8 cellular contexts compared by ENCODE assay signal in the genomic region with DNA sequence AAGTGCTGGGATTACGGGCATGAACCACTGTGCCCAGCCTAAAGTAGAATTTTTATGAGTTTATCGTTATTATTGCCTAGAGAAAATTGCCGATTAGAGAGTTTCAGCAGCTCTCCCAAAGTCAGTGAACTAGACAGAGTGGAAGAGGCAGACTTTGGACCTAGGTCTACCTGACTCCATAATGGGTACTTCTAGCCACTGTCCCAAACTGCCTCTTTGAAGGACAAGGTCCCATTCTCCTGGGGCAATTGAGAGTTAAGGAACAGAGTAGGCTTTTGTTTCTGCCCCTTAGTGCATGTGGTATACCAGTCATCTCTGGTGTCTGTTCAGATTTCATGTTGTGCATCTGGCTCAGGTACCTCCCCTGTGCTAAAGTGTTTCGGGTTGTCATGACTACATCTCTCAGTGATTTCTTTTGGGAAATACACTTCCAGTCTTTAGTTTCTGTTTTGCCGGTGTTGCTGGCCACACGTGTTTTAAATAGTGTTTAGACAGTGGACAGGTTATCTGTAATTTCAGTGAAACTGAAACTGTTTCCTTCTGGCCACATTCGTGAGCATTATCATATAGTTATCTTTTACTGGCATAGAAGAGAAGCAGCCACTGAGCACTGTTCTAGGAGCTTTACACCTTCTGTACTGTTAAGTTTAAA. TPM values are rescaled to one million over a fixed set of nuclear protein-coding genes. Genes with fewer than 3 reads are reported as not detected.
A peak's percentile ranks its signal among the peaks of the same experiment; 100 is the strongest.
DNase-seq lines count a peak whose midpoint lies in the region; ATAC-seq, FAIRE-seq and TF ChIP-seq lines count a peak whose summit lies in the region.

No MANE protein-coding gene starts in this region.

- no peaks in the 10 kb centered on the region for H3K9me3 ChIP-seq in DND-41 (ENCODE audit: insufficient read depth, low read length, severe bottlenecking)
- H3K9me3 ChIP-seq in endothelial cell of umbilical vein (replicated peaks; ENCODE audit: control insufficient read depth, insufficient read depth, low read length): no peaks in the 10 kb centered on the region

- dilution Hi-C loops in endothelial cell of umbilical vein (cut with MboI; ENCODE audit: extremely low pct_ligation_motif_present, low sequenced_read_pairs): no loop called here

- H3K9me2 ChIP-seq in GM23338 (ENCODE audit: insufficient read depth): no peaks in the 10 kb centered on the region

- TF ChIP-seq POLR2A in endothelial cell of umbilical vein (IDR thresholded peaks at IDR 0.05; ENCODE audit: low read depth, low read length): no peak

- H3K4me3 Mint-ChIP-seq in GM23338: no peak overlapping the region

- H3K79me2 ChIP-seq in DND-41 (ENCODE audit: insufficient read depth, low read length) (no peaks in the 10 kb centered on the region), endothelial cell of umbilical vein (ENCODE audit: control insufficient read depth, insufficient read depth, low read length) (no peaks in the 10 kb centered on the region), GM23338 (replicated peaks; ENCODE audit: insufficient read depth) (no peaks in the 10 kb centered on the region)

- H3K4me2 ChIP-seq in DND-41 (ENCODE audit: insufficient read depth, low read length): no peak overlapping the region
- no peak overlapping the region for H3K4me2 ChIP-seq in endothelial cell of umbilical vein (ENCODE audit: insufficient read depth, low read length)
- no peak overlapping the region for H3K4me2 ChIP-seq in GM23338

- H2AFZ ChIP-seq in DND-41 (ENCODE audit: low read depth, low read length) (peak overlapping the region; percentile 40; the same call in 1 of the 2 replicates), endothelial cell of umbilical vein (ENCODE audit: low read depth, low read length) (peak overlapping the region; percentile 34), GM23338 (no peak overlapping the region)

- H3K27me3 Mint-ChIP-seq in GM23338 (ENCODE audit: insufficient read depth, low read depth, poor library complexity): peaks cover 5% of the 10 kb centered on the region

- H3K36me3 ChIP-seq in DND-41 (ENCODE audit: insufficient read depth, low read length): no peaks in the 10 kb centered on the region
- no peaks in the 10 kb centered on the region for H3K36me3 ChIP-seq in endothelial cell of umbilical vein (ENCODE audit: control insufficient read depth in 2 of 2, extremely low read depth in 1 of 2, insufficient read depth in 2 of 2, low read length in 2 of 2)
- H3K36me3 ChIP-seq in GM23338 (ENCODE audit: insufficient read depth): no peaks in the 10 kb centered on the region

- CTCF ChIA-PET in endothelial cell of umbilical vein (lab: Charles Lee): interaction anchor here (1.0 to 1.6 kb wide), 3 partner anchors 11 to 29 kb away, joined by 3 to 5 read pairs (median 4); no protein-coding TSS in a partner anchor

- no peak for FAIRE-seq in endothelial cell of umbilical vein (lab: Jason Lieb, UNC)

- DNase-seq in DND-41: no peak
- DNase-seq in endothelial cell of umbilical vein (ENCODE audit: low read depth, low spot score): no peak
- no peak for DNase-seq in NCI-H146 (lab: John Stamatoyannopoulos, UW)
- no peak for DNase-seq in substantia nigra (lab: John Stamatoyannopoulos, UW)
- DNase-seq in coronary artery (ENCODE audit: low spot score): no peak
- no peak for DNase-seq in GM23338 (ENCODE audit: low spot score)

- no peak for TF ChIP-seq CTCF in DND-41 (IDR thresholded peaks at IDR 0.05; ENCODE audit: borderline replicate concordance, extremely low read depth, low read length, poor library complexity, severe bottlenecking)
- no peak for TF ChIP-seq CTCF in endothelial cell of umbilical vein (IDR thresholded peaks at IDR 0.05; ENCODE audit: extremely low read depth in 1 of 2, insufficient read depth in 1 of 2, low read depth in 1 of 2, low read length in 2 of 2)
- TF ChIP-seq CTCF in coronary artery (IDR thresholded peaks at IDR 0.05): no peak
- no peak for TF ChIP-seq CTCF in GM23338 (conservative IDR thresholded peaks at IDR 0.05; ENCODE audit: low read depth in 2 of 2)

- H3F3A ChIP-seq in GM23338 (replicated peaks; ENCODE audit: low read depth): no peaks in the 10 kb centered on the region

- ATAC-seq in DND-41 (ENCODE audit: insufficient read depth, low read depth) (peak; percentile 72), GM19467 (IDR thresholded peaks at IDR 0.05; ENCODE audit: unreplicated experiment) (peak; percentile 93), HG03469 (IDR thresholded peaks at IDR 0.05; ENCODE audit: unreplicated experiment) (peak; percentile 92), GM23338 (no peak)

- H3K4me3 ChIP-seq in DND-41 (ENCODE audit: low read depth in 1 of 2, low read length in 2 of 2): no peak overlapping the region
- no peak overlapping the region for H3K4me3 ChIP-seq in endothelial cell of umbilical vein (replicated peaks in 1 of 3; ENCODE audit: insufficient read depth in 1 of 3, low read depth in 1 of 3, low read length in 3 of 3)
- H3K4me3 ChIP-seq in coronary artery: no peak overlapping the region
- no peak overlapping the region for H3K4me3 ChIP-seq in GM23338

- no peaks in the 10 kb centered on the region; the same call in 2 of the 3 replicates for H3K9me3 Mint-ChIP-seq in GM23338

- POLR2A ChIA-PET in endothelial cell of umbilical vein (lab: Charles Lee): no interaction called here

- H4K20me1 ChIP-seq in DND-41 (ENCODE audit: insufficient read depth, low read length) (no peaks in the 10 kb centered on the region), endothelial cell of umbilical vein (replicated peaks; ENCODE audit: control insufficient read depth, extremely low read depth, insufficient read depth, low read length) (no peaks in the 10 kb centered on the region), GM23338 (replicated peaks; ENCODE audit: insufficient read depth) (no peaks in the 10 kb centered on the region)

- no peak overlapping the region for H3K27ac Mint-ChIP-seq in GM23338

- peaks cover 13% of the 10 kb centered on the region for H3K4me1 ChIP-seq in DND-41 (ENCODE audit: insufficient read depth, low read length)
- H3K4me1 ChIP-seq in endothelial cell of umbilical vein (ENCODE audit: control insufficient read depth, extremely low read depth, insufficient read depth, low read length): peaks cover 3% of the 10 kb centered on the region
- no peaks in the 10 kb centered on the region for H3K4me1 ChIP-seq in GM23338 (ENCODE audit: insufficient read depth)

- no peaks in the 10 kb centered on the region for H3K9me1 ChIP-seq in endothelial cell of umbilical vein (replicated peaks; ENCODE audit: control insufficient read depth, extremely low read depth, insufficient read depth, low read length)

- intact Hi-C loops in endothelial cell of umbilical vein (cut with micrococcal nuclease): no loop called here

- no peaks in the 10 kb centered on the region for H3K27me3 ChIP-seq in DND-41 (ENCODE audit: insufficient read depth, low read length, poor library complexity)
- no peaks in the 10 kb centered on the region for H3K27me3 ChIP-seq in endothelial cell of umbilical vein (ENCODE audit: control insufficient read depth in 2 of 2, insufficient read depth in 2 of 2, low read length in 2 of 2)
- peaks cover 8% of the 10 kb centered on the region for H3K27me3 ChIP-seq in GM23338 (ENCODE audit: insufficient read depth)

- H3K36me3 Mint-ChIP-seq in GM23338 (ENCODE audit: low read depth): no peaks in the 10 kb centered on the region

- H3K4me1 Mint-ChIP-seq in GM23338: peaks cover 4% of the 10 kb centered on the region; the same call in 1 of the 3 replicates

- no TSS peak for BruUV-seq in endothelial cell of umbilical vein (replicated peaks; lab: Mats Ljungman, UMichigan)

- H3K9ac ChIP-seq in DND-41 (ENCODE audit: low read depth, low read length): no peak overlapping the region
- no peak overlapping the region for H3K9ac ChIP-seq in endothelial cell of umbilical vein (replicated peaks; ENCODE audit: extremely low read depth, insufficient read depth, low read length)

- H3K27ac ChIP-seq in DND-41 (ENCODE audit: low read length): 0 out of 2 replicates have a peak overlapping the region, but pooled peaks have one; percentile 3
- no peak overlapping the region for H3K27ac ChIP-seq in endothelial cell of umbilical vein (ENCODE audit: insufficient read depth, low read depth, low read length)
- H3K27ac ChIP-seq in substantia nigra (ENCODE audit: low read depth, low read length, poor library complexity, severe bottlenecking): no peak overlapping the region
- no peak overlapping the region for H3K27ac ChIP-seq in coronary artery
- no peak overlapping the region for H3K27ac ChIP-seq in GM23338 (ENCODE audit: low read depth)

TF ChIP-seq in endothelial cell of umbilical vein, 7 proteins besides CTCF, POLR2A, EP300 and RAD21 (continues in another document):
- TF ChIP-seq MYC (IDR thresholded peaks at IDR 0.05; ENCODE audit: low read depth, low read length) (no peak), EZH2 (IDR thresholded peaks at IDR 0.05; ENCODE audit: borderline replicate concordance, low read depth, low read length, severe bottlenecking) (no peak)

TF ChIP-seq in GM23338, 12 proteins besides CTCF, POLR2A, EP300 and RAD21 (continues in another document):
- TF ChIP-seq EZH2phosphoT487 (IDR thresholded peaks at IDR 0.05; ENCODE audit: unreplicated experiment) (no peak), STAT1 (IDR thresholded peaks at IDR 0.05; ENCODE audit: unreplicated experiment) (no peak), NANOG (IDR thresholded peaks at IDR 0.05; ENCODE audit: borderline replicate concordance) (no peak)

RNA-seq across cellular contexts. Expression of a gene that starts 4.7 kb away (rescaled TPM):
- total RNA-seq in endothelial cell of umbilical vein: 0.24 TPM in 1 of 2 replicates, not detected in the other
- polyA plus RNA-seq in endothelial cell of umbilical vein: 0.19 and 0.29 TPM in 2 replicates
- polyA plus RNA-seq in endothelial cell of umbilical vein (2011; cell fraction: cytosol; rRNA removed): 0.28 and 0.31 TPM in 2 replicates
- polyA plus RNA-seq in endothelial cell of umbilical vein (2011; cell fraction: nucleus; rRNA removed): 0.21 and 0.28 TPM in 2 replicates
- not detected in 2 replicates for polyA plus RNA-seq in endothelial cell of umbilical vein (2012)
- polyA minus RNA-seq in endothelial cell of umbilical vein: 0.29 and 0.30 TPM in 2 replicates
- not detected for polyA minus RNA-seq in endothelial cell of umbilical vein (2011; cell fraction: cytosol; rRNA and poly(A)+ RNA removed)
- polyA minus RNA-seq in endothelial cell of umbilical vein (2011; cell fraction: nucleus; rRNA and poly(A)+ RNA removed): 0.24 and 0.29 TPM in 2 replicates
- total RNA-seq in GM23338 (2014; rRNA removed; shearing (Covaris generic)): 0.03 and 0.04 TPM in 2 replicates
- 0.03 and 0.05 TPM in 2 replicates for polyA plus RNA-seq in GM23338 (2016; fragmentation: Nextera tagmentation; extraction: Ambion mirVana)

RNA-seq across cellular contexts. Expression of a gene that starts 52.5 kb away (rescaled TPM):
- total RNA-seq in endothelial cell of umbilical vein: 0.12 and 0.13 TPM in 2 replicates
- polyA plus RNA-seq in endothelial cell of umbilical vein (0.03 and 0.05 TPM in 2 replicates), GM23338 (2016; fragmentation: Nextera tagmentation; extraction: Ambion mirVana) (not detected in 2 replicates)
- 0.04 TPM in 2 replicates for polyA plus RNA-seq in endothelial cell of umbilical vein (2011; cell fraction: cytosol; rRNA removed)
- polyA plus RNA-seq in endothelial cell of umbilical vein (2011; cell fraction: nucleus; rRNA removed): 0.07 and 0.11 TPM in 2 replicates
- 0.07 TPM in 1 of 2 replicates, not detected in the other for polyA plus RNA-seq in endothelial cell of umbilical vein (2012)
- polyA minus RNA-seq in endothelial cell of umbilical vein: 0.13 and 0.32 TPM in 2 replicates
- polyA minus RNA-seq in endothelial cell of umbilical vein (2011; cell fraction: cytosol; rRNA and poly(A)+ RNA removed): not detected
- polyA minus RNA-seq in endothelial cell of umbilical vein (2011; cell fraction: nucleus; rRNA and poly(A)+ RNA removed): 0.14 TPM in 1 of 2 replicates, not detected in the other
- 0.04 TPM in 1 of 2 replicates, not detected in the other for total RNA-seq in GM23338 (2014; rRNA removed; shearing (Covaris generic))
